In genomic region chr17:57045868-57046671, GRCh38 we compare ENCODE assay signal across 1 cellular context.
TF ChIP-seq lines count a peak whose summit lies in the region.

No MANE protein-coding gene starts in this region.

TF ChIP-seq in SK-N-SH, 30 proteins besides CTCF, POLR2A, EP300 and RAD21 (continued from another document):
- TF ChIP-seq IRF3 (IDR thresholded peaks at IDR 0.05; ENCODE audit: low read depth, low read length) = no peak
